ENCODE assay signal across 7 cellular contexts in genomic region chr19:34639491-34640085, GRCh38. TPM values are rescaled to one million over a fixed set of nuclear protein-coding genes. Genes with fewer than 3 reads are reported as not detected.
DNase-seq lines count a peak whose midpoint lies in the region; ATAC-seq, FAIRE-seq and TF ChIP-seq lines count a peak whose summit lies in the region.

No MANE protein-coding gene starts in this region.

- DNase-seq in GM12865 (ENCODE audit: low read depth) (peak; percentile 74), NCI-H1694 (lab: John Stamatoyannopoulos, UW) (peak; percentile 68), kidney (no peak)
- DNase-seq in T-helper 2 cell treated with Interferon-gamma antibody and Interleukin-4, amounts not matched to agents 5 μg/mL and 100 μg/mL, for 36 hours (ENCODE audit: low spot score), result peak; percentile 32
- DNase-seq in stimulated activated CD4-positive, alpha-beta T cell treated with anti-CD3 and anti-CD28 coated beads, Interleukin-4, amount 100 ng/mL, for 1 hour, result peak; percentile 58

- FAIRE-seq in kidney (lab: Jason Lieb, UNC), result no peak

- H3K4me3 ChIP-seq in GM12865 (ENCODE audit: low read depth, low read length), result no peak overlapping the region
- H3K4me3 ChIP-seq in kidney (ENCODE audit: low read length in 2 of 2), result no peak overlapping the region

- H3K9ac ChIP-seq in kidney (ENCODE audit: low read length in 2 of 2), result no peak overlapping the region

- H3K4me1 Mint-ChIP-seq in T-helper 2 cell treated with Interferon-gamma antibody and Interleukin-4, amounts not matched to agents 5 μg/mL and 100 μg/mL, for 36 hours (ENCODE audit: low read depth), result peaks cover 3% of the 10 kb centered on the region
- no peaks in the 10 kb centered on the region for H3K4me1 Mint-ChIP-seq in brain

- no peaks in the 10 kb centered on the region for H3K36me3 ChIP-seq in kidney (ENCODE audit: control insufficient read depth in 1 of 2, insufficient read depth in 2 of 2, low read length in 2 of 2)

- H3K4me3 Mint-ChIP-seq in T-helper 2 cell treated with Interferon-gamma antibody and Interleukin-4, amounts not matched to agents 5 μg/mL and 100 μg/mL, for 36 hours, result no peak overlapping the region
- H3K4me3 Mint-ChIP-seq in brain, result no peak overlapping the region

- H3K27ac ChIP-seq in kidney (ENCODE audit: low read depth in 2 of 2, low read length in 2 of 2), result no peak overlapping the region

- H3K27me3 Mint-ChIP-seq in T-helper 2 cell treated with Interferon-gamma antibody and Interleukin-4, amounts not matched to agents 5 μg/mL and 100 μg/mL, for 36 hours (ENCODE audit: low read depth), result no peaks in the 10 kb centered on the region
- H3K27me3 Mint-ChIP-seq in brain, result no peaks in the 10 kb centered on the region

- intact Hi-C loops in kidney (cut with DNase I), result loop anchor here (5.0 kb wide), 1 partner anchor 73 kb away; no protein-coding TSS in a partner anchor

- ATAC-seq in HG03196 (IDR thresholded peaks at IDR 0.05; ENCODE audit: unreplicated experiment), result no peak

- H3K27ac Mint-ChIP-seq in T-helper 2 cell treated with Interferon-gamma antibody and Interleukin-4, amounts not matched to agents 5 μg/mL and 100 μg/mL, for 36 hours, result no peak overlapping the region
- no peak overlapping the region for H3K27ac Mint-ChIP-seq in brain

- H3K9me3 Mint-ChIP-seq in T-helper 2 cell treated with Interferon-gamma antibody and Interleukin-4, amounts not matched to agents 5 μg/mL and 100 μg/mL, for 36 hours, result peaks cover 14% of the 10 kb centered on the region
- peaks cover 0 to 21% (median 8%) of the 10 kb centered on the region in 5 experiments for H3K9me3 Mint-ChIP-seq in brain

- no peaks in the 10 kb centered on the region for H3K4me1 ChIP-seq in kidney (ENCODE audit: control insufficient read depth in 1 of 2, insufficient read depth in 1 of 2, low read depth in 1 of 2, low read length in 2 of 2)

- peaks cover 0 to 13% of the 10 kb centered on the region in 2 donors for H3K9me3 ChIP-seq in kidney (ENCODE audit: control insufficient read depth in 1 of 2, low read length in 2 of 2)

- H3K36me3 Mint-ChIP-seq in T-helper 2 cell treated with Interferon-gamma antibody and Interleukin-4, amounts not matched to agents 5 μg/mL and 100 μg/mL, for 36 hours (ENCODE audit: low read depth), result no peaks in the 10 kb centered on the region
- H3K36me3 Mint-ChIP-seq in brain, result peaks cover 15% of the 10 kb centered on the region

- TF ChIP-seq CTCF in GM12865 (IDR thresholded peaks at IDR 0.05; ENCODE audit: insufficient read depth, low read depth, low read length, missing control alignments) (peak; percentile 73), brain (conservative IDR thresholded peaks at IDR 0.05) (peak; percentile 67 to 73), kidney (IDR thresholded peaks at IDR 0.05; ENCODE audit: borderline replicate concordance, extremely low read depth, insufficient read depth) (peak; percentile 68)

RNA-seq across cellular contexts. Expression of gene SCGB2B2, which starts 37.4 kb away (rescaled TPM):
- not detected for polyA plus RNA-seq in brain (ENCODE audit: insufficient read depth, low read depth, low replicate concordance)
- total RNA-seq in kidney, result 1.1 TPM
- 0.73 TPM for polyA plus RNA-seq in kidney (ENCODE audit: insufficient read depth, low read depth, low replicate concordance)

RNA-seq across cellular contexts. Expression of gene ZNF302, which starts 37.9 kb away (rescaled TPM):
- 5.4 TPM for polyA plus RNA-seq in brain (ENCODE audit: insufficient read depth, low read depth, low replicate concordance)
- total RNA-seq in kidney, result 36.4 TPM
- 25.5 TPM for polyA plus RNA-seq in kidney (ENCODE audit: insufficient read depth, low read depth, low replicate concordance)
